In the genomic region with DNA sequence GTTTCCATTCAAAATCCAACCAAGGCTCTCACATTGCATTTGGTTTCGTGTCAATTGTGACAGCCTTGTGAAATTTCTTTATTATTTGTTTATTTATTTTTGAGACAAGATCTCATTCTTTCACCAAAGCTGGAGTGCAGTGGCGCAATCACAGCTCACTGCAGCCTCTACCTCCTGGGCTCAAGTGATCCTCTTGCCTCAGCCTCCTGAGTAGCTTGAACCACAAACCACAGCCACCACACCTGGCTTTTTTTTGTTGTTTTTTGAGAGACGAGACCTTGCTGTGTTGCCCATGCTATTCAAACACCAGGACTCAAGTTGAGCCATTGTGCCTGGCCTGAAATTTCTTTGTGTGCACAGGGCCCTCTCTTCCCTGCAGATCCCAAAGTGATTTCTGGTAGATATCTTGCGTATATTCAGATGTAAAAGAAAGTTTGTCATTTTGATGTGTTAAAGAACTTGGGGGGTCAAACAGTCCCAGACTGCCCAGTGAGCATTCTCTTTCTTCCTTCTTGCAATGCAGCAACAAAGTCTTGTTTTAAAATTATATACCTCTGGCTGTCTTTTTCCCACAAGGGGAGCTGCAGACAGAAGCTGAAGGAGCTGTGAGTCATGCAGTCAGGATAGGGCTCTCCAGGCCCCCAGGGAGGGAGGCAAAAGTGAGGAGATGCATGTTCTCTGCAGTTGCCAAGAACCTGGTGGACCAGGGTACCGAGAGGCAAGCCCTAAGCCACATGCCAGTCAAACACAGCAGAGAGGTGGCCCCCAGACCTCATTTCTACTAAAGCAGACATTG, we compare ENCODE assay signal across 15 cellular contexts. TPM values are rescaled to one million over a fixed set of nuclear protein-coding genes. Genes with fewer than 3 reads are reported as not detected.
DNase-seq lines count a peak whose midpoint lies in the region; ATAC-seq and TF ChIP-seq lines count a peak whose summit lies in the region.
"Had no signal": no experiment of that assay in that cellular context is flagged by ENCODE, and none has a peak within 500 bp of the region (broad histone marks: within the 10 kb centered on the region; RNA-seq: fewer than 3 reads in every experiment).

No MANE protein-coding gene starts in this region.

- DNase-seq in AG08395 (ENCODE audit: low spot score) (peak; percentile 53), HCEC 1CT (peak; percentile 35), glomerular visceral epithelial cell (ENCODE audit: extremely low spot score) (peak; percentile 35), NCI-H748 treated with DMSO at 0.1 percent for 48 hours (lab: John Stamatoyannopoulos, UW) (no peak), left lobe of liver (ENCODE audit: low spot score) (no peak), NCI-H2171 treated with DMSO at 0.1 percent for 48 hours (lab: John Stamatoyannopoulos, UW) (no peak)
- DNase-seq in activated CD8-positive, alpha-beta T cell treated with anti-CD3 and anti-CD28 coated beads for 36 hours, result peak; percentile 14
- DNase-seq: activated T-cell treated with anti-CD3 and anti-CD28 coated beads, Interleukin-2, amount 50 U/mL, for 24 hours; CD4-positive, CD25-positive, alpha-beta regulatory T cell; GOT3; Karpas-422; left cardiac atrium; NCI-H2227 treated with DMSO at 0.1 percent for 48 hours had no signal

- CTCF ChIA-PET in activated CD8-positive, alpha-beta T cell treated with anti-CD3 and anti-CD28 coated beads for 36 hours (lab: Charles Lee), result interaction anchor here (1.0 to 1.3 kb wide), 2 partner anchors 15 to 61 kb away, joined by 3 to 5 read pairs; partner anchors contain the start of gene USP22

- no peak for TF ChIP-seq CTCF in activated CD8-positive, alpha-beta T cell treated with anti-CD3 and anti-CD28 coated beads for 36 hours (IDR thresholded peaks at IDR 0.05)

- no peaks in the 10 kb centered on the region for H3K4me1 Mint-ChIP-seq in activated CD8-positive, alpha-beta T cell treated with anti-CD3 and anti-CD28 coated beads for 36 hours (ENCODE audit: low read depth)

- no peak overlapping the region for H3K27ac Mint-ChIP-seq in activated CD8-positive, alpha-beta T cell treated with anti-CD3 and anti-CD28 coated beads for 36 hours
- H3K27ac Mint-ChIP-seq: activated T-cell treated with anti-CD3 and anti-CD28 coated beads, Interleukin-2, amount 50 U/mL, for 24 hours; natural killer cell treated with Interleukin-12 subunit alpha and Interleukin-12 subunit beta and Interleukin-15 and Interleukin-18, amount 100 ng/mL, for 72 hours had no signal

- intact Hi-C loops in activated CD8-positive, alpha-beta T cell treated with anti-CD3 and anti-CD28 coated beads for 36 hours (cut with micrococcal nuclease), result no loop called here

- no peak overlapping the region for H3K4me3 Mint-ChIP-seq in activated CD8-positive, alpha-beta T cell treated with anti-CD3 and anti-CD28 coated beads for 36 hours
- H3K4me3 Mint-ChIP-seq: activated T-cell treated with anti-CD3 and anti-CD28 coated beads, Interleukin-2, amount 50 U/mL, for 24 hours; CD4-positive, CD25-positive, alpha-beta regulatory T cell; natural killer cell treated with Interleukin-12 subunit alpha and Interleukin-12 subunit beta and Interleukin-15 and Interleukin-18, amount 100 ng/mL, for 72 hours had no signal

- ATAC-seq in activated CD8-positive, alpha-beta T cell treated with anti-CD3 and anti-CD28 coated beads for 36 hours, result no peak
- no peak for ATAC-seq in left lobe of liver
- ATAC-seq in HG03439 (IDR thresholded peaks at IDR 0.05; ENCODE audit: unreplicated experiment), result no peak
- ATAC-seq: left cardiac atrium; natural killer cell treated with Interleukin-12 subunit alpha and Interleukin-12 subunit beta and Interleukin-15 and Interleukin-18, amount 100 ng/mL, for 72 hours had no signal

- H3K27me3 Mint-ChIP-seq in activated CD8-positive, alpha-beta T cell treated with anti-CD3 and anti-CD28 coated beads for 36 hours, result peaks cover 4% of the 10 kb centered on the region

- H3K9me3 Mint-ChIP-seq in activated CD8-positive, alpha-beta T cell treated with anti-CD3 and anti-CD28 coated beads for 36 hours, result no peaks in the 10 kb centered on the region
- H3K9me3 Mint-ChIP-seq: activated T-cell treated with anti-CD3 and anti-CD28 coated beads, Interleukin-2, amount 50 U/mL, for 24 hours; CD4-positive, CD25-positive, alpha-beta regulatory T cell; natural killer cell treated with Interleukin-12 subunit alpha and Interleukin-12 subunit beta and Interleukin-15 and Interleukin-18, amount 100 ng/mL, for 72 hours had no signal

- POLR2A ChIA-PET in activated CD8-positive, alpha-beta T cell treated with anti-CD3 and anti-CD28 coated beads for 36 hours (lab: Charles Lee), result no interaction called here

- H3K36me3 Mint-ChIP-seq in activated CD8-positive, alpha-beta T cell treated with anti-CD3 and anti-CD28 coated beads for 36 hours (ENCODE audit: low read depth), result no peaks in the 10 kb centered on the region
- H3K36me3 Mint-ChIP-seq: CD4-positive, CD25-positive, alpha-beta regulatory T cell; natural killer cell treated with Interleukin-12 subunit alpha and Interleukin-12 subunit beta and Interleukin-15 and Interleukin-18, amount 100 ng/mL, for 72 hours had no signal

RNA-seq across cellular contexts. Expression of gene USP22, which starts 15.5 kb away (rescaled TPM):
- total RNA-seq in activated CD8-positive, alpha-beta T cell treated with anti-CD3 and anti-CD28 coated beads for 36 hours, result 100 to 1,000 TPM; 149 to 153 TPM
- 76.1 TPM for total RNA-seq in left lobe of liver

Comparison
In these comparisons a context has a peak if more than half of its experiments do, and no peak if none do; other contexts are left out.
1. DNase-seq: peak in AG08395 (single experiment), HCEC 1CT (single experiment), activated CD8-positive, alpha-beta T cell treated with anti-CD3 and anti-CD28 coated beads for 36 hours (single experiment) and glomerular visceral epithelial cell (single experiment); none in NCI-H748 treated with DMSO at 0.1 percent for 48 hours (single experiment), left lobe of liver (single experiment) and NCI-H2171 treated with DMSO at 0.1 percent for 48 hours (single experiment).